In the genomic region with DNA sequence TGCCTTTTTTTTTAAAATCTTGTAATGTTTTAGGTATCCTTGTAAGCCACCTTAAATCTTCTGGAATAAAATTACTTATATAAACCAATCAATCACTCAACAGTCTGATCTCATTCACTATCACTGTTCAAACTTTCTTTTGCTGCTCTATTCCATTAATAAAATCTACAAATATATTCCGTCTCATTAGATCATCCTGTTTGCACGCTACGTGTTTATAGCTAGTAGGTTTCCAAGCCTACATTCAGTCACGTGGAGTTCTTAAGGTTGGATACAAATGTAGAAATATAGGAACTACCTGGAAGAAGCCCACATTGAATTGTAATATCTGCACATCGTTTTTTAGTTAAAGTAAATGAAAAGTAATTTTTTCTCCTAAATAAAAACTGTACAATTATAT, we compare ENCODE assay signal across 27 cellular contexts.
"Had no signal": no experiment of that assay in that cellular context is flagged by ENCODE, and none has a peak within 500 bp of the region (broad histone marks: within the 10 kb centered on the region; RNA-seq: fewer than 3 reads in every experiment).

No MANE protein-coding gene starts in this region.

- FAIRE-seq: urothelium cell line had no signal

- H3K36me3 ChIP-seq: stomach, suprapubic skin, thoracic aorta, thyroid gland, tibial artery, tibial nerve, transverse colon, upper lobe of left lung, upper lobe of right lung, uterus, vagina had no signal

- H3K4me1 ChIP-seq: stomach, suprapubic skin, testis, thyroid gland, tibial artery, tibial nerve, transverse colon, upper lobe of left lung, upper lobe of right lung, uterus, vagina had no signal

- H3K4me3 ChIP-seq: stomach, suprapubic skin, testis, thoracic aorta, thyroid gland, tibial artery, tibial nerve, transverse colon, upper lobe of left lung, upper lobe of right lung, uterus, vagina had no signal

- ATAC-seq: stimulated activated effector memory CD8-positive, alpha-beta T cell treated with anti-CD3 and anti-CD28 coated beads, Interleukin-12 subunit alpha, Interleukin-12 subunit beta, amount 100 ng/mL, for 72 hours; stimulated activated memory B cell treated with anti-CD40 and anti-IgM and Interleukin-4, amounts not matched to agents 10 μg/mL and 1 μg/mL and 100 μg/mL, for 72 hours; stimulated activated naive B cell treated with anti-CD40 and anti-IgM and Interleukin-4, amounts not matched to agents 10 μg/mL and 1 μg/mL and 100 μg/mL, for 72 hours; stimulated activated naive CD8-positive, alpha-beta T cell treated with anti-CD3 and anti-CD28 coated beads, Interleukin-15, amount 100 ng/mL, for 72 hours; stimulated activated naive CD8-positive, alpha-beta T cell treated with anti-CD3 and anti-CD28 coated beads, Interleukin-15, Interleukin-2, amounts not matched to agents 100 U/mL and 50 U/mL, for 24 hours; upper lobe of right lung had no signal

- H3K9me3 ChIP-seq: stomach, suprapubic skin, testis, thoracic aorta, thyroid gland, tibial artery, tibial nerve, transverse colon, upper lobe of left lung, upper lobe of right lung, uterus, vagina had no signal

- H3K27me3 ChIP-seq: stomach, suprapubic skin, testis, thyroid gland, tibial artery, tibial nerve, transverse colon, upper lobe of left lung, upper lobe of right lung, uterus, vagina had no signal

- H3K27ac ChIP-seq: stomach, suprapubic skin, testis, thoracic aorta, thyroid gland, tibial artery, tibial nerve, transverse colon, upper lobe of left lung, upper lobe of right lung, uterus, vagina had no signal

- DNase-seq: stimulated activated CD4-positive, alpha-beta T cell treated with anti-CD3 and anti-CD28 coated beads, Interleukin-2, amount 100 ng/mL, for 48 hours; stimulated activated CD4-positive, alpha-beta T cell treated with anti-CD3 and anti-CD28 coated beads, Interleukin-4, amount 100 ng/mL, for 1 hour; stimulated activated CD4-positive, alpha-beta T cell treated with anti-CD3 and anti-CD28 coated beads, Interleukin-4, amount 100 ng/mL, for 24 hours; stimulated activated CD4-positive, alpha-beta T cell treated with anti-CD3 and anti-CD28 coated beads, Interleukin-4, amount 100 ng/mL, for 4 hours; stimulated activated CD8-positive, alpha-beta memory T cell treated with anti-CD3 and anti-CD28 coated beads, Interleukin-4, amount 100 ng/mL, for 48 hours; stimulated activated naive B cell treated with anti-CD40 and anti-IgM and Interleukin-4, amounts not matched to agents 10 μg/mL and 1 μg/mL and 100 μg/mL, for 72 hours; stimulated activated naive CD4-positive, alpha-beta T cell; stimulated activated naive CD4-positive, alpha-beta T cell treated with Interleukin-2 at 50 U/mL for 16 hours; stimulated activated naive CD8-positive, alpha-beta T cell treated with anti-CD3 and anti-CD28 coated beads, Interleukin-15, amount 100 ng/mL, for 72 hours; stimulated activated naive CD8-positive, alpha-beta T cell treated with anti-CD3 and anti-CD28 coated beads, Interleukin-15, Interleukin-2, amounts not matched to agents 100 U/mL and 50 U/mL, for 24 hours; stomach; substantia nigra; testis; thyroid gland; tibial artery; transverse colon; trophoblast cell; upper lobe of left lung; upper lobe of right lung; uterus had no signal
